ENCODE assay signal across 21 cellular contexts in the genomic region with DNA sequence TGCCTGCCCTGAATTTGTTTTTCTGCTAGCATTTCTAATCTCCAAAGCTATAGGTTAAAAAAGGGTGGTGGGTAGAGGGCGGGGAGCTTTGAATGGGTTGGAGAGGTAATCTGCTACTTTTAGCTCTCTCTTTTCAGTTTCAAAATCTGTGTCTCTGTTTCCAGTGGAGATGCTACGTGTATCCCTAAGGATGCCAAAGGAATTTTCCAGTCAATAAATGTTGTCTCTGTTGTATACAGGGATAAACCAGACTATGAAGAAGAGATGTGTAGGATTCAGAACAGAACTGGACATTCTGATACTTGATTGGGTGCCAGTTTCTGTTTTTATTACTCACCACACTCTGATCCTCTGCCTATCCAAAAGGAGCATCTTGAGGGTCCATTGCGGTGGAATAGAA. TPM values are rescaled to one million over a fixed set of nuclear protein-coding genes. Genes with fewer than 3 reads are reported as not detected.
A peak's percentile ranks its signal among the peaks of the same experiment; 100 is the strongest.
DNase-seq lines count a peak whose midpoint lies in the region; ATAC-seq and TF ChIP-seq lines count a peak whose summit lies in the region.
"Had no signal": no experiment of that assay in that cellular context is flagged by ENCODE, and none has a peak within 500 bp of the region (broad histone marks: within the 10 kb centered on the region; RNA-seq: fewer than 3 reads in every experiment).

No MANE protein-coding gene starts in this region.

- H3K36me3 Mint-ChIP-seq in brain, result peaks cover 32% of the 10 kb centered on the region
- H3K36me3 Mint-ChIP-seq: CD8-positive, alpha-beta T cell had no signal

- DNase-seq in left ventricle myocardium inferior (no peak), cardiac septum (ENCODE audit: low spot score) (no peak), dorsolateral prefrontal cortex (no peak), NCI-H226 (no peak), NCI-H2196 (lab: John Stamatoyannopoulos, UW; ENCODE audit: unreplicated experiment) (no peak)
- DNase-seq: AML-193; Caco-2; Calu3; CD4-positive, alpha-beta T cell; CD8-positive, alpha-beta T cell; DMS79 treated with DMSO at 0.1 percent for 48 hours; GDM1 had no signal

- H3K27me3 ChIP-seq in left ventricle myocardium inferior (ENCODE audit: low read depth) (no peaks in the 10 kb centered on the region), dorsolateral prefrontal cortex (peaks cover 0 to 11% (median 0%) of the 10 kb centered on the region in 45 donors)
- H3K27me3 ChIP-seq: BLaER1 treated with 17β-estradiol and CSF1 and Interleukin-3, amounts not matched to agents 10 nM and 100 nM had no signal

- peak overlapping the region; percentile 16 for H3K27ac ChIP-seq in left ventricle myocardium inferior (replicated peaks)
- peak overlapping the region in 31 of 59 donors; percentile 2 to 80 (median 45) for H3K27ac ChIP-seq in dorsolateral prefrontal cortex
- H3K27ac ChIP-seq: 22Rv1; A549; BLaER1 treated with 17β-estradiol and CSF1 and Interleukin-3, amounts not matched to agents 10 nM and 100 nM; C4-2B had no signal

- H3K4me1 Mint-ChIP-seq in brain, result peaks cover 11% of the 10 kb centered on the region
- H3K4me1 Mint-ChIP-seq: B cell had no signal

- ATAC-seq in GM21515 (IDR thresholded peaks at IDR 0.05; ENCODE audit: unreplicated experiment), result no peak
- ATAC-seq: A549; CD8-positive, alpha-beta T cell; GM12878 had no signal

- intact Hi-C loops in left ventricle myocardium inferior (cut with micrococcal nuclease) (no loop called here), cardiac septum (cut with DNase I) (no loop called here), dorsolateral prefrontal cortex (cut with DNase I) (loop anchor here in 1 of 2 donors (5.0 kb wide), 1 partner anchor 74 kb away; no protein-coding TSS in a partner anchor)

- H3K4me3 Mint-ChIP-seq in brain, result no peak overlapping the region
- H3K4me3 Mint-ChIP-seq: B cell; CD4-positive, alpha-beta T cell; CD8-positive, alpha-beta T cell had no signal

- peak overlapping the region in 3 of 5 experiments; percentile 4 to 39 (median 14) for H3K27ac Mint-ChIP-seq in brain
- H3K27ac Mint-ChIP-seq: B cell; CD4-positive, alpha-beta T cell; CD8-positive, alpha-beta T cell had no signal

- peaks cover 0 to 3% (median 0%) of the 10 kb centered on the region in 5 experiments for H3K9me3 Mint-ChIP-seq in brain
- H3K9me3 Mint-ChIP-seq: CD4-positive, alpha-beta T cell; CD8-positive, alpha-beta T cell had no signal

- H3K36me3 ChIP-seq in left ventricle myocardium inferior, result no peaks in the 10 kb centered on the region
- H3K36me3 ChIP-seq: BLaER1 treated with 17β-estradiol and CSF1 and Interleukin-3, amounts not matched to agents 10 nM and 100 nM had no signal

- TF ChIP-seq CTCF in left ventricle myocardium inferior (IDR thresholded peaks at IDR 0.05; ENCODE audit: borderline replicate concordance) (no peak), brain (conservative IDR thresholded peaks at IDR 0.05) (no peak), dorsolateral prefrontal cortex (IDR thresholded peaks at IDR 0.05 in 54 of 56, conservative IDR thresholded peaks at IDR 0.05 in 2 of 56; ENCODE audit: low read depth in 1 of 56, partially characterized antibody in 56 of 56) (no peak)

- no peak overlapping the region for H3K4me3 ChIP-seq in left ventricle myocardium inferior
- H3K4me3 ChIP-seq in dorsolateral prefrontal cortex, result peak overlapping the region in 4 of 59 donors; percentile 5 to 25 (median 7)
- H3K4me3 ChIP-seq: A549; BLaER1 treated with 17β-estradiol and CSF1 and Interleukin-3, amounts not matched to agents 10 nM and 100 nM; GM12878 had no signal

- no peaks in the 10 kb centered on the region for H3K4me1 ChIP-seq in left ventricle myocardium inferior
- H3K4me1 ChIP-seq: A549; BLaER1 treated with 17β-estradiol and CSF1 and Interleukin-3, amounts not matched to agents 10 nM and 100 nM; Caco-2 had no signal

- H3K27me3 Mint-ChIP-seq in brain, result peaks cover 6% of the 10 kb centered on the region

- H3K9me3 ChIP-seq in left ventricle myocardium inferior (replicated peaks), result no peaks in the 10 kb centered on the region
- H3K9me3 ChIP-seq: A549; BLaER1 treated with 17β-estradiol and CSF1 and Interleukin-3, amounts not matched to agents 10 nM and 100 nM; Caco-2 had no signal

RNA-seq across cellular contexts. Expression of gene TMEM178A, which starts 50.1 kb away (rescaled TPM):
- total RNA-seq in left ventricle myocardium inferior, result 3.6 TPM
- total RNA-seq in cardiac septum, result 2.6 TPM
- 25.1 TPM for polyA plus RNA-seq in brain (ENCODE audit: insufficient read depth, low read depth, low replicate concordance)
- 100 to 1,000 TPM in 19 of 120 experiments, 10 to 100 TPM in 101; 41.1 to 132 (median 86.4) TPM for total RNA-seq in dorsolateral prefrontal cortex
- total RNA-seq: A172, GM12878 had no signal
- polyA plus RNA-seq: GM12878 had no signal
